Comparison of ENCODE assay signal across 24 cellular contexts in the genomic region with DNA sequence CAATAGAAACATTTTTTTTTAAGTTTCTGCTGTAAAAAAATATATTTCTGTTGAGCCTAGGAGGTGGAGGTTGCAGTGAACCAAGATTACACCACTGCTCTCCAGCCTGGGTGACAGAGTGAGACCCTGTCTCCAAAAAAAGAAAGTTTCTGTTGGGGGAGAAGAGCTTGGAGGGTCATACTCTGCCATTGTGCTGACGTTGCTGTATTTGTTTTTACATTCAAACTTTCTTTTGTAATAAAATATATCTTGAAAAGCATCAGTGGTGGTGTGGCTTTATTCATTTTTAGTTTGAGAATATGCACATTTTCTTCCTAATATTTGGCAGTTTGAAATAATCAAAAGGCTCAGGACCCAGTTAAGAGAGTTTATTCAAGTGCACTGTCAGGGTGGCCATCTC.
"Had no signal": no experiment of that assay in that cellular context is flagged by ENCODE, and none has a peak within 500 bp of the region (broad histone marks: within the 10 kb centered on the region; RNA-seq: fewer than 3 reads in every experiment).

No MANE protein-coding gene starts in this region.

- ATAC-seq: left colon; left lung; naive thymus-derived CD8-positive, alpha-beta T cell; pancreas; right cardiac atrium; stimulated activated memory B cell treated with anti-CD40 and anti-IgM and Interleukin-4, amounts not matched to agents 10 μg/mL and 1 μg/mL and 100 μg/mL, for 72 hours; stimulated activated naive CD8-positive, alpha-beta T cell treated with anti-CD3 and anti-CD28 coated beads, Interleukin-15, amount 100 ng/mL, for 72 hours had no signal

- H3K4me3 ChIP-seq: left lung, lower lobe of right lung, pancreas, prostate gland, sigmoid colon, tibial nerve, upper lobe of left lung, vagina had no signal

- DNase-seq: hypothalamus; kidney; left colon; left lung; lower lobe of right lung; mammary epithelial cell; mesenchymal stem cell; naive thymus-derived CD8-positive, alpha-beta T cell; nucleus accumbens; pancreas; right cardiac atrium; sigmoid colon; stimulated activated CD4-positive, alpha-beta T cell treated with anti-CD3 and anti-CD28 coated beads, Interleukin-1b, Interleukin-23, amount 100 ng/mL, for 48 hours; stimulated activated CD4-positive, alpha-beta T cell treated with anti-CD3 and anti-CD28 coated beads, Interleukin-2, amount 100 ng/mL, for 48 hours; stimulated activated CD4-positive, alpha-beta T cell treated with anti-CD3 and anti-CD28 coated beads, Interleukin-4, amount 100 ng/mL, for 4 hours; stimulated activated CD8-positive, alpha-beta memory T cell treated with anti-CD3 and anti-CD28 coated beads, Interleukin-4, amount 100 ng/mL, for 48 hours; stimulated activated naive CD4-positive, alpha-beta T cell treated with Interleukin-2 at 50 U/mL for 16 hours; stimulated activated naive CD8-positive, alpha-beta T cell treated with anti-CD3 and anti-CD28 coated beads, Interleukin-15, amount 100 ng/mL, for 72 hours; substantia nigra had no signal

- H3K27ac ChIP-seq: left lung, lower lobe of right lung, pancreas, prostate gland, sigmoid colon, tibial nerve, upper lobe of left lung, vagina had no signal

- H3K9me3 ChIP-seq: lower lobe of right lung, pancreas, prostate gland, sigmoid colon, upper lobe of left lung, vagina had no signal

- H3K4me1 ChIP-seq: left lung, lower lobe of right lung, pancreas, prostate gland had no signal

- H3K27me3 ChIP-seq: left lung, pancreas, sigmoid colon, tibial nerve, upper lobe of left lung, vagina had no signal

- H3K36me3 ChIP-seq: left lung, lower lobe of right lung, pancreas, prostate gland, sigmoid colon, tibial nerve, upper lobe of left lung, vagina had no signal
